Comparison of ENCODE assay signal across 17 cellular contexts in the genomic region with DNA sequence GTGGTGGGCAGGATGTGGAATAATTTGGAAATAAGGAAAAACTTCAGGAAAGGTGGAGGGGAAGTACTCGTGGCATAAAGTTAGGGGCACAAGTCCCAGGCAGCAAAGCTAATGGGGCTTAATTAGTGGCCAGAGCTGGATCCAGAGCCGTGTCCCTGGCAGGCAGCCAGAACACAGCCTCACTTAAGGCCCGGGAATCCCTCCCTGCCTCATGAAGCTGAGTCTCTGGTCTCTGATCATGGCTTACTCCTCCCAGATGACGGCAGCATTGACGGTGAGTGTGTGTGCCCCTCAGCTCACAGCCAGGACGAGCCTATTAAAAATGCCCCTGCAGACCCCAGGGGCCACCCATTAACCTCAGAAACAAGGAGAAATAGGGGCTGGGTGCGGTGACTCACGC. TPM values are rescaled to one million over a fixed set of nuclear protein-coding genes. Genes with fewer than 3 reads are reported as not detected.
DNase-seq lines count a peak whose midpoint lies in the region; ATAC-seq lines count a peak whose summit lies in the region.
"Had no signal": no experiment of that assay in that cellular context is flagged by ENCODE, and none has a peak within 500 bp of the region (broad histone marks: within the 10 kb centered on the region; RNA-seq: fewer than 3 reads in every experiment).

No MANE protein-coding gene starts in this region.

- ATAC-seq in GM21390 (IDR thresholded peaks at IDR 0.05; ENCODE audit: unreplicated experiment) = no peak
- ATAC-seq: left lung; stimulated activated effector memory CD8-positive, alpha-beta T cell treated with anti-CD3 and anti-CD28 coated beads, Interleukin-12 subunit alpha, Interleukin-12 subunit beta, amount 100 ng/mL, for 72 hours had no signal

- DNase-seq in DMS79 (lab: John Stamatoyannopoulos, UW) (peak; percentile 21), NCI-H524 (lab: John Stamatoyannopoulos, UW) (peak; percentile 51 to 69), dermis blood vessel endothelial cell (peak; percentile 12), pons (ENCODE audit: low spot score) (peak; percentile 4), NCI-H345 (lab: John Stamatoyannopoulos, UW) (no peak), HCEC 1CT (no peak), midbrain (lab: John Stamatoyannopoulos, UW) (no peak)
- DNase-seq: activated CD4-positive, alpha-beta T cell treated with anti-CD3 and anti-CD28 coated beads for 1 hour; activated effector memory CD4-positive, alpha-beta T cell treated with Interleukin-2 at 50 U/mL for 16 hours; endodermal cell; left lung; MV-4-11; ovary; T1000; transverse colon had no signal

RNA-seq across cellular contexts. Expression of gene NPTX2, which starts 48.2 kb away (rescaled TPM):
- total RNA-seq in dermis blood vessel endothelial cell = 3.7 and 18.5 TPM in 2 replicates

Comparison
In these comparisons a context has a peak if more than half of its experiments do, and no peak if none do; other contexts are left out.
1. DNase-seq: peak in DMS79 (single experiment), NCI-H524 (2 of 2), dermis blood vessel endothelial cell (single experiment) and pons (single experiment); none in NCI-H345 (single experiment), HCEC 1CT (single experiment) and midbrain (single experiment).